ENCODE assay signal across 27 cellular contexts in the genomic region with DNA sequence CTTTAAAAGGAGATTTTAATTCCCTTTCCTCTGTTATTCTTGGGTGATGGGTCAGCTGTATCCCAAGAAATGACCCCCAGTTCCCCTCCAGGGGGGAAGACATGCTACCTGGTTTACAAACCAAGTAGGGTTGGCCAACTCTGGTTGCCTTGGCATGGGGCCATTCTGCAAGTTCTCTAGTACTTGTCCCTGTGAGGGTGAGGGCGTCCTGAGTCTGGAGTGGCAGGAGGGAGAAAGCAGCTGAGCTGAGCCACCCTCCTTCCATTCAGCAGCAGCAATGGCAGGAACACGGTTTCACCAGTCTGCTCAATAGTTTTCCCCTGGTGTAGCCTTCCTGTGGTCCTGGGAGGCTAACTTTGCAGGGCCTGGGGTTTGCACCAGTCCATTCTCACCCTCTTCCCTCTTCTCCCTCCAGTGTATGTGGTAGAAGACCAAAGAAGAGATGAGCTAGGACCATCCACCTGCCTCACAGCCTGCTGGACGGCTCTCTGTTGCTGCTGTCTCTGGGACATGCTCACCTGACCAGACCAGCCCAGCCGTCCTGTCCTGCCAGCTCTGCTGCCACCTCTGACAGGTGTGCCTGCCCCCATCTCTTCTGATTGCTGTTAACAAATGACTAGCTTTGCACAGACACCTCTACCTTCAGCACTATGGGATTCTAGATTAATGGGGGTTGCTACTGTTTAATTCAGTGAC. TPM values are rescaled to one million over a fixed set of nuclear protein-coding genes. Genes with fewer than 3 reads are reported as not detected.
DNase-seq lines count a peak whose midpoint lies in the region; ATAC-seq and TF ChIP-seq lines count a peak whose summit lies in the region.
"Had no signal": no experiment of that assay in that cellular context is flagged by ENCODE, and none has a peak within 500 bp of the region (broad histone marks: within the 10 kb centered on the region; RNA-seq: fewer than 3 reads in every experiment).

No MANE protein-coding gene starts in this region.

- H3K4me1 Mint-ChIP-seq in effector memory CD8-positive, alpha-beta T cell (ENCODE audit: low read depth in 2 of 2), result peaks cover 0 to 7% of the 10 kb centered on the region in 2 donors
- peaks cover 37% of the 10 kb centered on the region for H3K4me1 Mint-ChIP-seq in activated CD4-positive, alpha-beta memory T cell treated with anti-CD3 and anti-CD28 coated beads, Interleukin-2, amount 10 ng/mL, durations not matched to agents 7 days and 5 days

- H3K4me1 ChIP-seq in left lung (peaks cover 30 to 63% of the 10 kb centered on the region in 2 donors), skeletal muscle tissue (ENCODE audit: control insufficient read depth in 3 of 3, insufficient read depth in 3 of 3, low read length in 3 of 3) (peaks cover 70 to 93% (median 93%) of the 10 kb centered on the region in 3 donors)

- H3K27me3 ChIP-seq in left lung (no peaks in the 10 kb centered on the region), skeletal muscle tissue (ENCODE audit: control insufficient read depth in 3 of 3, insufficient read depth in 3 of 3, low read length in 3 of 3) (no peaks in the 10 kb centered on the region)
- H3K27me3 ChIP-seq: colonic mucosa, esophagus squamous epithelium, pancreas, suprapubic skin had no signal

- H3K27ac Mint-ChIP-seq in effector memory CD8-positive, alpha-beta T cell, result peak overlapping the region in 1 of 2 donors; percentile 81
- H3K27ac Mint-ChIP-seq in activated CD4-positive, alpha-beta memory T cell treated with anti-CD3 and anti-CD28 coated beads, Interleukin-2, amount 10 ng/mL, durations not matched to agents 7 days and 5 days, result no peak overlapping the region
- H3K27ac Mint-ChIP-seq: activated CD8-positive, alpha-beta T cell treated with anti-CD3 and anti-CD28 coated beads, Interleukin-2, amount 10 ng/mL, durations not matched to agents 7 days and 5 days; activated naive CD4-positive, alpha-beta T cell treated with anti-CD3 and anti-CD28 coated beads, Interleukin-2, amount 50 U/mL, for 72 hours; immature natural killer cell; T-helper 1 cell treated with Interleukin-12 subunit alpha and Interleukin-12 subunit beta and Interleukin-4 antibody, amounts not matched to agents 30 μg/mL and 1 μg/mL, for 36 hours had no signal

- peak; percentile 2 for DNase-seq in DMS79 treated with DMSO at 0.1 percent for 48 hours (lab: John Stamatoyannopoulos, UW)
- DNase-seq in DMS79 (lab: John Stamatoyannopoulos, UW), result no peak
- no peak for DNase-seq in RWPE1 (ENCODE audit: low spot score)
- DNase-seq in left lung, result peak in 1 of 2 donors; percentile 59
- DNase-seq in activated CD4-positive, alpha-beta T cell treated with anti-CD3 and anti-CD28 coated beads for 4 hours, result no peak
- DNase-seq in effector memory CD8-positive, alpha-beta T cell, result no peak
- no peak for DNase-seq in activated CD4-positive, alpha-beta memory T cell treated with anti-CD3 and anti-CD28 coated beads, Interleukin-2, amount 10 ng/mL, durations not matched to agents 7 days and 5 days
- DNase-seq: activated CD4-positive, CD25-positive, alpha-beta regulatory T cell treated with anti-CD3 and anti-CD28 coated beads, Interleukin-2, amount 50 U/mL, for 72 hours; activated CD8-positive, alpha-beta T cell treated with anti-CD3 and anti-CD28 coated beads, Interleukin-2, amount 10 ng/mL, durations not matched to agents 7 days and 5 days; anterior cingulate cortex; colonic mucosa; esophagus squamous epithelium; foreskin melanocyte; hypothalamus; immature natural killer cell; NCI-H2227 treated with DMSO at 0.1 percent for 48 hours; SK-N-SH; stimulated activated CD4-positive, alpha-beta T cell treated with anti-CD3 and anti-CD28 coated beads, Interleukin-12 subunit alpha, Interleukin-12 subunit beta, amount 100 ng/mL, for 4 hours; stimulated activated CD4-positive, alpha-beta T cell treated with anti-CD3 and anti-CD28 coated beads, Interleukin-4, amount 100 ng/mL, for 1 hour had no signal

- peak overlapping the region; percentile 87 for H3K27ac ChIP-seq in RWPE1
- H3K27ac ChIP-seq in left lung, result no peak overlapping the region
- H3K27ac ChIP-seq in skeletal muscle tissue (ENCODE audit: low read depth, low read length), result peak overlapping the region; percentile 85
- H3K27ac ChIP-seq: 22Rv1, colonic mucosa had no signal

- H3K9me3 Mint-ChIP-seq in effector memory CD8-positive, alpha-beta T cell, result no peaks in the 10 kb centered on the region
- no peaks in the 10 kb centered on the region for H3K9me3 Mint-ChIP-seq in activated CD4-positive, alpha-beta memory T cell treated with anti-CD3 and anti-CD28 coated beads, Interleukin-2, amount 10 ng/mL, durations not matched to agents 7 days and 5 days
- H3K9me3 Mint-ChIP-seq: activated naive CD4-positive, alpha-beta T cell treated with anti-CD3 and anti-CD28 coated beads, Interleukin-2, amount 50 U/mL, for 72 hours; CD14-positive monocyte; immature natural killer cell; T-helper 1 cell treated with Interleukin-12 subunit alpha and Interleukin-12 subunit beta and Interleukin-4 antibody, amounts not matched to agents 30 μg/mL and 1 μg/mL, for 36 hours had no signal

- peak overlapping the region; percentile 46 to 74 (median 60) for H3K9ac ChIP-seq in skeletal muscle tissue (ENCODE audit: low read depth in 1 of 3, low read length in 3 of 3)
- H3K9ac ChIP-seq: SK-N-SH had no signal

- H3K9me3 ChIP-seq in left lung (no peaks in the 10 kb centered on the region), skeletal muscle tissue (ENCODE audit: control insufficient read depth in 3 of 3, low read length in 3 of 3) (no peaks in the 10 kb centered on the region)
- H3K9me3 ChIP-seq: colonic mucosa, esophagus squamous epithelium, pancreas, SK-N-SH, suprapubic skin had no signal

- peaks cover 8% of the 10 kb centered on the region for H3K36me3 Mint-ChIP-seq in effector memory CD8-positive, alpha-beta T cell (ENCODE audit: insufficient read depth)
- H3K36me3 Mint-ChIP-seq in activated CD4-positive, alpha-beta memory T cell treated with anti-CD3 and anti-CD28 coated beads, Interleukin-2, amount 10 ng/mL, durations not matched to agents 7 days and 5 days (ENCODE audit: low read depth), result peaks cover 24% of the 10 kb centered on the region
- H3K36me3 Mint-ChIP-seq: activated naive CD4-positive, alpha-beta T cell treated with anti-CD3 and anti-CD28 coated beads, Interleukin-2, amount 50 U/mL, for 72 hours had no signal

- no peak for TF ChIP-seq CTCF in RWPE1 (conservative IDR thresholded peaks at IDR 0.05; ENCODE audit: low read depth)
- no peak for TF ChIP-seq CTCF in left lung (IDR thresholded peaks at IDR 0.05)

- POLR2A ChIA-PET in RWPE1 (lab: Yijun Ruan, JAX; ENCODE audit: low non-redundant PET), result interaction anchor here (1.9 kb wide), 1 partner anchor 103 kb away, joined by 17 read pairs; the partner anchor contains the start of gene HBEGF
- POLR2A ChIA-PET in activated CD4-positive, alpha-beta memory T cell treated with anti-CD3 and anti-CD28 coated beads, Interleukin-2, amount 10 ng/mL, durations not matched to agents 7 days and 5 days (lab: Charles Lee), result interaction anchor here (0.9 to 3.5 kb wide), 6 partner anchors 59 to 115 kb away, joined by 3 to 23 read pairs (median 6); partner anchors contain the start of genes HBEGF and PFDN1

- H3K27me3 Mint-ChIP-seq in effector memory CD8-positive, alpha-beta T cell, result no peaks in the 10 kb centered on the region
- no peaks in the 10 kb centered on the region for H3K27me3 Mint-ChIP-seq in activated CD4-positive, alpha-beta memory T cell treated with anti-CD3 and anti-CD28 coated beads, Interleukin-2, amount 10 ng/mL, durations not matched to agents 7 days and 5 days

- CTCF ChIA-PET in RWPE1 (lab: Yijun Ruan, JAX), result interaction anchor here (0.6 to 5.3 kb wide), 8 partner anchors 9 to 130 kb away, joined by 3 to 61 read pairs (median 8); partner anchors contain the start of gene HBEGF
- CTCF ChIA-PET in activated CD4-positive, alpha-beta memory T cell treated with anti-CD3 and anti-CD28 coated beads, Interleukin-2, amount 10 ng/mL, durations not matched to agents 7 days and 5 days (lab: Charles Lee), result interaction anchor here (1.2 to 28.6 kb wide), 17 partner anchors 8 to 483 kb away, joined by 3 to 951 read pairs (median 8); partner anchors contain the start of genes HBEGF, PFDN1 and SLC4A9

- H3K4me3 ChIP-seq in left lung, result no peak overlapping the region
- peak overlapping the region in 1 of 3 donors; percentile 54 for H3K4me3 ChIP-seq in skeletal muscle tissue (ENCODE audit: low read length in 3 of 3)
- H3K4me3 ChIP-seq: colonic mucosa, esophagus squamous epithelium, pancreas, suprapubic skin had no signal

- intact Hi-C loops in left lung (cut with DNase I), result loop anchor here (5.0 to 10.0 kb wide), 2 partner anchors 102 to 109 kb away; partner anchors contain the start of gene HBEGF (in 1 of the 2)

- H3K36me3 ChIP-seq in left lung, result peaks cover 0 to 38% of the 10 kb centered on the region in 2 donors
- peaks cover 14 to 20% (median 15%) of the 10 kb centered on the region in 3 donors for H3K36me3 ChIP-seq in skeletal muscle tissue (ENCODE audit: control insufficient read depth in 3 of 3, insufficient read depth in 3 of 3, low read length in 3 of 3)
- H3K36me3 ChIP-seq: colonic mucosa had no signal

- ATAC-seq in left lung, result peak; percentile 3
- no peak for ATAC-seq in effector memory CD8-positive, alpha-beta T cell (replicated peaks)
- ATAC-seq: activated CD8-positive, alpha-beta T cell treated with anti-CD3 and anti-CD28 coated beads, Interleukin-2, amount 10 ng/mL, durations not matched to agents 7 days and 5 days; activated naive CD4-positive, alpha-beta T cell treated with anti-CD3 and anti-CD28 coated beads, Interleukin-2, amount 50 U/mL, for 72 hours; left lobe of liver had no signal

- no peak overlapping the region for H3K4me3 Mint-ChIP-seq in effector memory CD8-positive, alpha-beta T cell
- no peak overlapping the region for H3K4me3 Mint-ChIP-seq in activated CD4-positive, alpha-beta memory T cell treated with anti-CD3 and anti-CD28 coated beads, Interleukin-2, amount 10 ng/mL, durations not matched to agents 7 days and 5 days
- H3K4me3 Mint-ChIP-seq: activated CD8-positive, alpha-beta T cell treated with anti-CD3 and anti-CD28 coated beads, Interleukin-2, amount 10 ng/mL, durations not matched to agents 7 days and 5 days; CD14-positive monocyte; immature natural killer cell; T-helper 1 cell treated with Interleukin-12 subunit alpha and Interleukin-12 subunit beta and Interleukin-4 antibody, amounts not matched to agents 30 μg/mL and 1 μg/mL, for 36 hours had no signal

RNA-seq across cellular contexts. Expression of gene PFDN1, which starts 59.9 kb away (rescaled TPM):
- total RNA-seq in left lung, result 10 to 100 TPM; 45.7 to 55.5 TPM
- 34.4 TPM for total RNA-seq in skeletal muscle tissue
- 10 to 100 TPM; 52.3 to 55.8 TPM for total RNA-seq in activated CD4-positive, alpha-beta memory T cell treated with anti-CD3 and anti-CD28 coated beads, Interleukin-2, amount 10 ng/mL, durations not matched to agents 7 days and 5 days

Comparison
In these comparisons a context has a peak if more than half of its experiments do, and no peak if none do; other contexts are left out.
1. H3K27ac ChIP-seq: peak in RWPE1 (single experiment) and skeletal muscle tissue (single experiment); none in left lung (0 of 2).